Comparison of ENCODE assay signal across 17 cellular contexts in the genomic region with DNA sequence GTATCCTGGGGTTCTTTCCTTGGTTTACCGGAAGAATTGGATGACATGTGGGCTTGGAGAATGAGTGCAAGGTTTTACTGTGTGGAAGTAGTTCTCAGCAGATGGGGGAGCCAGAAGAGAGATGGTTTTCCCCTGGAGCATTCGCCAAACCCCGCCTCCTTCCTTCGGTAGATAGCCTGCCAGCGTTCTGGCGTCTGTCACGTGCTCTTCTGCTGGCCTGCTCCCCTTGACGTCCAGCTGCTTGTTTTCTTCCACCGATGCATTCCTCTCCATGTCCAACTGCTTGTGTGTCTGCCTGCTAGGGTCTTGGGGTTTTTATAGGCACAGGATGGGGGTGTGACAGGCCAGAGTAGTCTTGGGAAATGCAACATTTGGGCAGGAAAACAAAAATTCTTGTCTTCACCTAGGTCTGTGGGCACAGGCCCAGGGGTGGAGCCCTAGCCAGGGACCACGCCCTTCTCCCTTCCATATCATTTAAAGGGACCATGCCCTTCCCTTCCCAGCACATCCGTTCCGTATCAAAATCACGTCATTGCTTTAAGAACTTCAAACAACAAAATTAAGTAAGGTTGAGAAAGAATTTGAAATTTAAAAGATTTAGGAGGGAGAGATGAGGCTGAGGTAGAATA.
DNase-seq lines count a peak whose midpoint lies in the region; ATAC-seq lines count a peak whose summit lies in the region.
"Had no signal": no experiment of that assay in that cellular context is flagged by ENCODE, and none has a peak within 500 bp of the region (broad histone marks: within the 10 kb centered on the region; RNA-seq: fewer than 3 reads in every experiment).

No MANE protein-coding gene starts in this region.

- H3K4me3 ChIP-seq in neuronal stem cell (ENCODE audit: low read length in 2 of 2): no peak overlapping the region

- H2BK12ac ChIP-seq in neuronal stem cell (ENCODE audit: low read length): no peak overlapping the region

- H3K36me3 ChIP-seq in ES-I3 (ENCODE audit: insufficient read depth, low read length): no peaks in the 10 kb centered on the region
- no peaks in the 10 kb centered on the region for H3K36me3 ChIP-seq in neuronal stem cell (replicated peaks in 1 of 2; ENCODE audit: control insufficient read depth in 2 of 2, insufficient read depth in 2 of 2, low read length in 2 of 2)

- H2BK120ac ChIP-seq in neuronal stem cell (ENCODE audit: low read depth, low read length): no peak overlapping the region

- H3K27ac ChIP-seq in neuronal stem cell (replicated peaks; ENCODE audit: low read length): no peak overlapping the region
- H3K27ac ChIP-seq: KMS-11 had no signal

- H2BK15ac ChIP-seq in neuronal stem cell (ENCODE audit: low read length): no peak overlapping the region

- H2AK5ac ChIP-seq in neuronal stem cell (ENCODE audit: low read depth, low read length): peak overlapping the region; percentile 26

- H3K4ac ChIP-seq in neuronal stem cell (ENCODE audit: low read length): no peak overlapping the region

- WGBS in neuronal stem cell (ENCODE audit: extremely low coverage in 2 of 2, insufficient read length in 2 of 2, insufficient replicate concordance in 1 of 2), 2 donors: no CpG with 5 or more reads among the region's 13 CpGs

- H2AFZ ChIP-seq in neuronal stem cell (ENCODE audit: low read length): no peak overlapping the region

- no peak for ATAC-seq in GM18870 (IDR thresholded peaks at IDR 0.05; ENCODE audit: unreplicated experiment)
- ATAC-seq in HG03520 (IDR thresholded peaks at IDR 0.05; ENCODE audit: unreplicated experiment): no peak
- ATAC-seq in HG03354 (IDR thresholded peaks at IDR 0.05; ENCODE audit: poor library complexity, severe bottlenecking, unreplicated experiment): no peak
- no peak for ATAC-seq in GM18858 (IDR thresholded peaks at IDR 0.05; ENCODE audit: unreplicated experiment)
- ATAC-seq: HepG2 had no signal

- H3K4me1 ChIP-seq in ES-I3 (ENCODE audit: insufficient read depth, low read length) (0 out of 2 replicates have a peak, but pooled peaks cover 2% of the 10 kb centered on the region), neuronal stem cell (ENCODE audit: control insufficient read depth in 2 of 2, insufficient read depth in 1 of 2, low read depth in 1 of 2, low read length in 2 of 2) (no peaks in the 10 kb centered on the region)

- no peaks in the 10 kb centered on the region for H3K27me3 ChIP-seq in neuronal stem cell (ENCODE audit: control insufficient read depth in 3 of 3, insufficient read depth in 3 of 3, low read depth in 1 of 3, low read length in 3 of 3)

- peak; percentile 36 for DNase-seq in NCI-H446 treated with DMSO at 0.1 percent for 48 hours (lab: John Stamatoyannopoulos, UW)
- DNase-seq in SK-MEL-5 (ENCODE audit: low read depth, low spot score): peak; percentile 61
- no peak for DNase-seq in neuronal stem cell (ENCODE audit: low spot score)
- DNase-seq: C1 segment of cervical spinal cord; CD8-positive, alpha-beta memory T cell; H7; MV-4-11; NCI-H187 treated with DMSO at 0.1 percent for 48 hours; NCI-H774; RPMI8226 had no signal

- no peak overlapping the region for H3K4me2 ChIP-seq in neuronal stem cell (ENCODE audit: insufficient read depth, low read length, poor library complexity, severe bottlenecking)
- H3K4me2 ChIP-seq: KMS-11 had no signal

- H3K9me3 ChIP-seq in ES-I3 (ENCODE audit: control insufficient read depth, insufficient read depth, low read length): no peaks in the 10 kb centered on the region
- no peaks in the 10 kb centered on the region for H3K9me3 ChIP-seq in neuronal stem cell (replicated peaks in 1 of 2; ENCODE audit: control insufficient read depth in 2 of 2, insufficient read depth in 1 of 2, low read depth in 1 of 2, low read length in 2 of 2)

- no peak overlapping the region for H3K23ac ChIP-seq in neuronal stem cell (ENCODE audit: low read depth, low read length, poor library complexity)

- no peak overlapping the region for H2BK5ac ChIP-seq in neuronal stem cell (ENCODE audit: low read length)

- no peaks in the 10 kb centered on the region for H3K79me1 ChIP-seq in neuronal stem cell (ENCODE audit: low read depth, low read length)

- H3K18ac ChIP-seq in neuronal stem cell (ENCODE audit: low read length): no peak overlapping the region

- in situ Hi-C loops in SK-MEL-5 (cut with HindIII; ENCODE audit: low pct_unique_long_range_greater_than_20kb, low sequenced_read_pairs): no loop called here

- H3K14ac ChIP-seq in neuronal stem cell (ENCODE audit: low read length): no peak overlapping the region

- H4K91ac ChIP-seq in neuronal stem cell (ENCODE audit: low read depth, low read length, poor library complexity): no peak overlapping the region

- H4K8ac ChIP-seq in neuronal stem cell (ENCODE audit: low read depth, low read length): no peak overlapping the region

- H3K9ac ChIP-seq in ES-I3 (ENCODE audit: low read depth, low read length) (peak overlapping the region; percentile 36; the same call in 1 of the 2 replicates), neuronal stem cell (ENCODE audit: low read depth, low read length, poor library complexity) (no peak overlapping the region)
- H3K9ac ChIP-seq: KMS-11 had no signal
